ENCODE assay signal across 10 cellular contexts in genomic region chr9:131661954-131662621, GRCh38.
A peak's percentile ranks its signal among the peaks of the same experiment; 100 is the strongest.
DNase-seq lines count a peak whose midpoint lies in the region; ATAC-seq and TF ChIP-seq lines count a peak whose summit lies in the region.
"Had no signal": no experiment of that assay in that cellular context is flagged by ENCODE, and none has a peak within 500 bp of the region (broad histone marks: within the 10 kb centered on the region; RNA-seq: fewer than 3 reads in every experiment).

No MANE protein-coding gene starts in this region.

- no peak overlapping the region for H3K4me3 ChIP-seq in Caco-2 (ENCODE audit: low read depth, low read length)

- no peaks in the 10 kb centered on the region for H3K27me3 Mint-ChIP-seq in activated naive CD8-positive, alpha-beta T cell
- H3K27me3 Mint-ChIP-seq in Caco-2 (ENCODE audit: insufficient read depth, unreplicated experiment) = no peaks in the 10 kb centered on the region

- H3K27ac Mint-ChIP-seq in activated naive CD8-positive, alpha-beta T cell = peak overlapping the region; percentile 87
- no peak overlapping the region for H3K27ac Mint-ChIP-seq in Caco-2 (ENCODE audit: unreplicated experiment)

- no peaks in the 10 kb centered on the region for H3K9me3 ChIP-seq in Caco-2

- CTCF ChIA-PET in Caco-2 (lab: Charles Lee) = no interaction called here

- POLR2A ChIA-PET in Caco-2 (lab: Charles Lee) = interaction anchor here (0.6 kb wide), 1 partner anchor 72 kb away, joined by 3 read pairs; no protein-coding TSS in a partner anchor

- peak; percentile 94 to 96 for ATAC-seq in activated CD4-positive, CD25-positive, alpha-beta regulatory T cell treated with anti-CD3 and anti-CD28 coated beads, Interleukin-2, amount 50 U/mL, for 24 hours
- no peak for ATAC-seq in GM19455 (IDR thresholded peaks at IDR 0.05; ENCODE audit: unreplicated experiment)
- ATAC-seq: sciatic nerve had no signal

- DNase-seq in Daoy (ENCODE audit: low read depth) (peak; percentile 43), NCI-H1092 treated with DMSO at 0.1 percent for 48 hours (lab: John Stamatoyannopoulos, UW) (no peak), Caco-2 (no peak)
- peak; percentile 82 for DNase-seq in stimulated activated CD4-positive, alpha-beta T cell treated with anti-CD3 and anti-CD28 coated beads, Interleukin-15, amount 100 ng/mL, for 24 hours
- no peak for DNase-seq in NK-92 treated with Interleukin-12 subunit alpha and Interleukin-12 subunit beta, amount 100 ng/mL, for 24 hours (lab: John Stamatoyannopoulos, UW)
- DNase-seq: NCI-H187 had no signal

- no TSS peak for BruUV-seq in Caco-2 (replicated peaks; lab: Mats Ljungman, UMichigan)

- H3K9me3 Mint-ChIP-seq in activated naive CD8-positive, alpha-beta T cell (ENCODE audit: low read depth) = no peaks in the 10 kb centered on the region
- H3K9me3 Mint-ChIP-seq in Caco-2 (ENCODE audit: unreplicated experiment) = no peaks in the 10 kb centered on the region

- intact Hi-C loops in Caco-2 (cut with micrococcal nuclease; ENCODE audit: unreplicated experiment) = no loop called here

- no peaks in the 10 kb centered on the region for H3K27me3 ChIP-seq in Caco-2 (replicated peaks; ENCODE audit: control insufficient read depth, insufficient read depth, low read length)

- no peaks in the 10 kb centered on the region for H3K36me3 ChIP-seq in Caco-2 (ENCODE audit: control insufficient read depth, insufficient read depth, low read length)

- H3K4me1 ChIP-seq in Caco-2 = no peaks in the 10 kb centered on the region

- H3K4me3 Mint-ChIP-seq in activated naive CD8-positive, alpha-beta T cell = peak overlapping the region; percentile 43
- no peak overlapping the region for H3K4me3 Mint-ChIP-seq in Caco-2 (ENCODE audit: unreplicated experiment)

- H3K36me3 Mint-ChIP-seq in activated naive CD8-positive, alpha-beta T cell = peaks cover 13% of the 10 kb centered on the region
- H3K36me3 Mint-ChIP-seq in Caco-2 (ENCODE audit: insufficient read depth, unreplicated experiment) = no peaks in the 10 kb centered on the region

- no peak for TF ChIP-seq CTCF in Caco-2 (IDR thresholded peaks at IDR 0.05; ENCODE audit: insufficient read depth in 1 of 2, low read depth in 1 of 2, low read length in 1 of 2, severe bottlenecking in 1 of 2, unreplicated experiment in 1 of 2)

- H3K4me1 Mint-ChIP-seq in activated naive CD8-positive, alpha-beta T cell (ENCODE audit: low read depth) = peaks cover 75% of the 10 kb centered on the region
- H3K4me1 Mint-ChIP-seq in Caco-2 (ENCODE audit: low read depth, unreplicated experiment) = peaks cover 12% of the 10 kb centered on the region

Comparison
In these comparisons a context has a peak if more than half of its experiments do, and no peak if none do; other contexts are left out.
1. DNase-seq: peak in Daoy (single experiment) and stimulated activated CD4-positive, alpha-beta T cell treated with anti-CD3 and anti-CD28 coated beads, Interleukin-15, amount 100 ng/mL, for 24 hours (single experiment); none in NK-92 treated with Interleukin-12 subunit alpha and Interleukin-12 subunit beta, amount 100 ng/mL, for 24 hours (single experiment), NCI-H1092 treated with DMSO at 0.1 percent for 48 hours (single experiment) and Caco-2 (0 of 2).